Comparison of ENCODE assay signal across 6 cellular contexts in genomic region chr15:84104853-84105252, GRCh38.
"Had no signal": no experiment of that assay in that cellular context is flagged by ENCODE, and none has a peak within 500 bp of the region (broad histone marks: within the 10 kb centered on the region; RNA-seq: fewer than 3 reads in every experiment).

No MANE protein-coding gene starts in this region.

- ATAC-seq: GM12878 had no signal

- FAIRE-seq: G401.6, GM18507, GM19239 had no signal

- DNase-seq: GDM1, GF-D8 had no signal

- H3K4me3 ChIP-seq: GM12878 had no signal
